Comparison of ENCODE assay signal across 1 cellular context in genomic region chr3:139388961-139389551, GRCh38.
TF ChIP-seq lines count a peak whose summit lies in the region.

No MANE protein-coding gene starts in this region.

TF ChIP-seq in HEK293T, 16 proteins besides CTCF, POLR2A, EP300 and RAD21 (continued from another document):
- TF ChIP-seq L3MBTL2 (conservative IDR thresholded peaks at IDR 0.05): no peak
- TF ChIP-seq FOXA1 (IDR thresholded peaks at IDR 0.05): no peak
- TF ChIP-seq SP1 (IDR thresholded peaks at IDR 0.05): no peak
- TF ChIP-seq ZNF384 (IDR thresholded peaks at IDR 0.05): no peak
- no peak for TF ChIP-seq TARDBP (IDR thresholded peaks at IDR 0.05)
- TF ChIP-seq NFRKB (IDR thresholded peaks at IDR 0.05): no peak
- TF ChIP-seq BHLHE40 (IDR thresholded peaks at IDR 0.05; ENCODE audit: borderline replicate concordance): no peak
